ENCODE assay signal across 8 cellular contexts in genomic region chr12:112979281-112979680, GRCh38. TPM values are rescaled to one million over a fixed set of nuclear protein-coding genes. Genes with fewer than 3 reads are reported as not detected.
A peak's percentile ranks its signal among the peaks of the same experiment; 100 is the strongest.
DNase-seq lines count a peak whose midpoint lies in the region; ATAC-seq, FAIRE-seq and TF ChIP-seq lines count a peak whose summit lies in the region.

No MANE protein-coding gene starts in this region.

- intact Hi-C loops in mammary epithelial cell (cut with micrococcal nuclease) (loop anchor here (2.0 to 5.0 kb wide), 2 partner anchors 42 to 78 kb away; partner anchors contain the start of gene OAS3), sigmoid colon (cut with DNase I) (no loop called here)

- dilution Hi-C loops in mammary epithelial cell (cut with HindIII; ENCODE audit: low sequenced_read_pairs) = no loop called here

- no peak for TF ChIP-seq EP300 in sigmoid colon (IDR thresholded peaks at IDR 0.05)

- no TSS peak for BruUV-seq in mammary epithelial cell (replicated peaks; lab: Mats Ljungman, UMichigan)

- FAIRE-seq in GM18507 (lab: Jason Lieb, UNC) = peak; percentile 83

- H3K9me3 ChIP-seq in OCI-LY3 (ENCODE audit: insufficient read depth, low read length) (no peaks in the 10 kb centered on the region), mammary epithelial cell (replicated peaks; ENCODE audit: insufficient read depth, low read length) (peaks cover 2% of the 10 kb centered on the region), sigmoid colon (no peaks in the 10 kb centered on the region)

- H2AFZ ChIP-seq in OCI-LY3 (ENCODE audit: low read depth, low read length) = peak overlapping the region; percentile 99
- no peak overlapping the region for H2AFZ ChIP-seq in mammary epithelial cell (ENCODE audit: low read depth, low read length)

- no peak for TF ChIP-seq POLR2A in sigmoid colon (IDR thresholded peaks at IDR 0.05)

- CTCF ChIA-PET in mammary epithelial cell (lab: Charles Lee; ENCODE audit: low non-redundant PET) = no interaction called here

- in situ Hi-C loops in mammary epithelial cell (cut with MboI; ENCODE audit: low sequenced_read_pairs in 2 of 2) = no loop called here

- H3K4me1 ChIP-seq in OCI-LY3 (ENCODE audit: low read length) = peaks cover 19% of the 10 kb centered on the region
- H3K4me1 ChIP-seq in mammary epithelial cell (ENCODE audit: insufficient read depth, low read length) = peaks cover 7% of the 10 kb centered on the region
- H3K4me1 ChIP-seq in sigmoid colon = peaks cover 0 to 10% (median 0%) of the 10 kb centered on the region in 4 donors

- DNase-seq in GM18507 (ENCODE audit: extremely low spot score, insufficient read length, low read depth) (no peak), mammary epithelial cell (peak; percentile 40), sigmoid colon (no peak), HK-2 (ENCODE audit: unreplicated experiment) (no peak), NCI-H128 (lab: John Stamatoyannopoulos, UW; ENCODE audit: unreplicated experiment) (no peak), anterior cingulate cortex (lab: John Stamatoyannopoulos, UW) (no peak)

- no peaks in the 10 kb centered on the region for H3K79me2 ChIP-seq in OCI-LY3 (ENCODE audit: low read length)
- H3K79me2 ChIP-seq in mammary epithelial cell (ENCODE audit: insufficient read depth, low read length) = no peaks in the 10 kb centered on the region

- H3K27ac ChIP-seq in OCI-LY3 (ENCODE audit: low read length) (no peak overlapping the region), mammary epithelial cell (ENCODE audit: insufficient read depth, low read depth, low read length) (no peak overlapping the region), sigmoid colon (peak overlapping the region; percentile 52 to 79 (median 68))

- H3K36me3 ChIP-seq in OCI-LY3 (replicated peaks; ENCODE audit: low read depth, low read length) (no peaks in the 10 kb centered on the region), mammary epithelial cell (ENCODE audit: insufficient read depth, low read length) (no peaks in the 10 kb centered on the region), sigmoid colon (no peaks in the 10 kb centered on the region)

- WGBS in mammary epithelial cell (ENCODE audit: low coverage, missing lambda C conversion rate) = 61% methylated on average over 3 of the region's 4 CpGs
- WGBS in sigmoid colon, 2 donors = 35 to 76% methylated on average over 4 of the region's 4 CpGs

- peak overlapping the region; percentile 90 for H3K4me2 ChIP-seq in OCI-LY3 (ENCODE audit: low read length)
- no peak overlapping the region for H3K4me2 ChIP-seq in mammary epithelial cell (ENCODE audit: insufficient read depth, low read depth, low read length)

- peak overlapping the region; percentile 78 for H3K4me3 ChIP-seq in OCI-LY3 (ENCODE audit: low read length)
- H3K4me3 ChIP-seq in mammary epithelial cell (replicated peaks in 1 of 3; ENCODE audit: insufficient read depth in 1 of 3, low read depth in 2 of 3, low read length in 3 of 3) = no peak overlapping the region
- peak overlapping the region in 3 of 4 donors; percentile 28 to 48 (median 44) for H3K4me3 ChIP-seq in sigmoid colon

- H3K9ac ChIP-seq in OCI-LY3 (ENCODE audit: low read length) (peak overlapping the region; percentile 70), mammary epithelial cell (ENCODE audit: insufficient read depth, low read length) (no peak overlapping the region)

- no peaks in the 10 kb centered on the region for H4K20me1 ChIP-seq in OCI-LY3 (ENCODE audit: insufficient read depth, low read length)
- no peaks in the 10 kb centered on the region for H4K20me1 ChIP-seq in mammary epithelial cell (ENCODE audit: insufficient read depth, low read length)

- H3K27me3 ChIP-seq in OCI-LY3 (ENCODE audit: low read depth, low read length) = no peaks in the 10 kb centered on the region
- H3K27me3 ChIP-seq in mammary epithelial cell (ENCODE audit: insufficient read depth, low read length) = no peaks in the 10 kb centered on the region
- no peaks in the 10 kb centered on the region for H3K27me3 ChIP-seq in sigmoid colon

- no peak for TF ChIP-seq CTCF in OCI-LY3 (IDR thresholded peaks at IDR 0.05; ENCODE audit: low read depth, low read length)
- no peak for TF ChIP-seq CTCF in mammary epithelial cell (conservative IDR thresholded peaks at IDR 0.05 in 1 of 2, IDR thresholded peaks at IDR 0.05 in 1 of 2; ENCODE audit: extremely low read depth in 1 of 2, insufficient read depth in 1 of 2, low read depth in 1 of 2, low read length in 2 of 2)
- no peak for TF ChIP-seq CTCF in sigmoid colon (IDR thresholded peaks at IDR 0.05)

- no peak for ATAC-seq in GM18873 (IDR thresholded peaks at IDR 0.05; ENCODE audit: low FRiP score, unreplicated experiment)

RNA-seq across cellular contexts. Expression of gene OAS2, which starts 1.0 kb away (rescaled TPM):
- total RNA-seq in mammary epithelial cell (1 to 10 TPM in 1 of 2 donors, under 1 TPM in 1; 0.83 to 4.8 TPM), sigmoid colon (1 to 10 TPM; 2.0 to 5.7 (median 2.9) TPM)
- polyA plus RNA-seq in mammary epithelial cell (0.71 TPM), sigmoid colon (10 to 100 TPM in 1 of 3 donors, 1 to 10 TPM in 2; 3.9 to 28.8 (median 6.0) TPM)
- polyA minus RNA-seq in mammary epithelial cell = not detected

RNA-seq across cellular contexts. Expression of gene OAS3, which starts 41.0 kb away (rescaled TPM):
- 10 to 100 TPM in 1 of 2 donors, 1 to 10 TPM in 1; 3.3 to 23.9 TPM for total RNA-seq in mammary epithelial cell
- polyA plus RNA-seq in mammary epithelial cell = 32.7 TPM
- polyA minus RNA-seq in mammary epithelial cell = 197 TPM
- 1 to 10 TPM; 1.8 to 8.9 (median 6.0) TPM for total RNA-seq in sigmoid colon
- polyA plus RNA-seq in sigmoid colon = 10 to 100 TPM in 2 of 3 donors, 1 to 10 TPM in 1; 5.4 to 37.0 (median 10.6) TPM

Comparison
In these comparisons a context has a peak if more than half of its experiments do, and no peak if none do; other contexts are left out.
1. H3K27ac ChIP-seq: peak in sigmoid colon (4 of 4); none in OCI-LY3 (single experiment) and mammary epithelial cell (single experiment).
2. H3K4me3 ChIP-seq: peak in OCI-LY3 (single experiment) and sigmoid colon (3 of 4); none in mammary epithelial cell (0 of 3).